Comparison of ENCODE assay signal across 11 cellular contexts in genomic region chr3:29642393-29643033, GRCh38.
DNase-seq lines count a peak whose midpoint lies in the region; ATAC-seq and TF ChIP-seq lines count a peak whose summit lies in the region.
"Had no signal": no experiment of that assay in that cellular context is flagged by ENCODE, and none has a peak within 500 bp of the region (broad histone marks: within the 10 kb centered on the region; RNA-seq: fewer than 3 reads in every experiment).

No MANE protein-coding gene starts in this region.

- 38 to 46% methylated on average over 2 to 5 of the region's 5 CpGs for WGBS in transverse colon (ENCODE audit: low coverage in 1 of 2), 2 donors

- in situ Hi-C loops in transverse colon (cut with MboI; ENCODE audit: low pct_ligation_motif_present in 1 of 4, low pct_unique_long_range_greater_than_20kb in 1 of 4, low sequenced_read_pairs in 3 of 4) = no loop called here

- peak; percentile 94 for ATAC-seq in left lung
- ATAC-seq: stimulated activated naive B cell treated with anti-CD40 and anti-IgM and Interleukin-4, amounts not matched to agents 10 μg/mL and 1 μg/mL and 100 μg/mL, for 72 hours had no signal

- TF ChIP-seq POLR2A in transverse colon (IDR thresholded peaks at IDR 0.05) = no peak

- H3K36me3 ChIP-seq in left lung = no peaks in the 10 kb centered on the region
- no peaks in the 10 kb centered on the region for H3K36me3 ChIP-seq in transverse colon

- H3K27me3 ChIP-seq in left lung (no peaks in the 10 kb centered on the region), transverse colon (no peaks in the 10 kb centered on the region)

- TF ChIP-seq CTCF in choroid plexus epithelial cell (conservative IDR thresholded peaks at IDR 0.05; ENCODE audit: low read depth, low read length) (no peak), left lung (IDR thresholded peaks at IDR 0.05) (no peak), transverse colon (IDR thresholded peaks at IDR 0.05) (no peak)

- no peak overlapping the region for H3K27ac ChIP-seq in left lung
- H3K27ac ChIP-seq in transverse colon = peak overlapping the region; percentile 8 to 57 (median 44)

- intact Hi-C loops in left lung (cut with DNase I) = no loop called here
- intact Hi-C loops in transverse colon (cut with DNase I; ENCODE audit: low total_unique reads) = no loop called here

- peak; percentile 17 for TF ChIP-seq EP300 in transverse colon (IDR thresholded peaks at IDR 0.05; ENCODE audit: low read depth)

- peak; percentile 74 for DNase-seq in M059J (ENCODE audit: low read depth)
- DNase-seq in choroid plexus epithelial cell (ENCODE audit: low read depth) = peak; percentile 77
- no peak for DNase-seq in left lung
- DNase-seq in transverse colon = peak; percentile 11
- DNase-seq in DMS79 (lab: John Stamatoyannopoulos, UW) = no peak
- no peak for DNase-seq in MV-4-11 (lab: John Stamatoyannopoulos, UW)
- DNase-seq in activated gamma-delta T cell treated with Interleukin-2 at 50 U/mL for 16 hours = no peak
- no peak for DNase-seq in NCI-H1092 (lab: John Stamatoyannopoulos, UW)
- DNase-seq: activated naive CD4-positive, alpha-beta T cell treated with anti-CD3 and anti-CD28 coated beads for 36 hours; NCI-H2171 treated with DMSO at 0.1 percent for 48 hours; stimulated activated naive B cell treated with anti-CD40 and anti-IgM and Interleukin-4, amounts not matched to agents 10 μg/mL and 1 μg/mL and 100 μg/mL, for 72 hours had no signal

- H3K4me3 ChIP-seq in choroid plexus epithelial cell (ENCODE audit: low read depth, low read length) (no peak overlapping the region), left lung (no peak overlapping the region), transverse colon (no peak overlapping the region)

- no peaks in the 10 kb centered on the region for H3K9me3 ChIP-seq in left lung
- no peaks in the 10 kb centered on the region for H3K9me3 ChIP-seq in transverse colon

- H3K4me1 ChIP-seq in left lung (no peaks in the 10 kb centered on the region), transverse colon (peaks cover 0 to 23% (median 7%) of the 10 kb centered on the region in 4 donors)

Comparison
In these comparisons a context has a peak if more than half of its experiments do, and no peak if none do; other contexts are left out.
1. DNase-seq: peak in M059J (single experiment), choroid plexus epithelial cell (single experiment) and transverse colon (single experiment); none in left lung (0 of 2), DMS79 (single experiment), MV-4-11 (single experiment), activated gamma-delta T cell treated with Interleukin-2 at 50 U/mL for 16 hours (single experiment) and NCI-H1092 (single experiment).
2. H3K27ac ChIP-seq: peak in transverse colon (4 of 4); none in left lung (0 of 2).